ENCODE assay signal across 21 cellular contexts in the genomic region with DNA sequence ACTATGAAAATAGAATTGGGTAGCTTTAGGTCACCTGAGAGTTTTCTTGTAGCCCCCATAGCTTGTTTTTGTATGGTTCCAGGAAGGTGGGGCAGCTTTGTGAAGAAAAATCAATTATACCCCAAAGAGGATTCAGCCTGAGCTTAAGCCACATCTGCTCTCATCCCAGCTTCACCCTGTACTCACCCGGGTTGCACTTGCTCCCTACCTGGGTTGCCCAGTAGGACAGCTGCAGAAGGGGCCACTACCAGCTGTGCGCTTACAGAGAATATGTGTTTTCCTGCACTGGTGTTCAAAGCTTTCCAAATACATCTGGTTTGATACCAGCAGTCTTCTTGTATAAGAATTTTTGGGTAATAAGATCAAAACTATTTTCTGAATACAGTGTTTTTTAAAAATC. TPM values are rescaled to one million over a fixed set of nuclear protein-coding genes. Genes with fewer than 3 reads are reported as not detected.
A peak's percentile ranks its signal among the peaks of the same experiment; 100 is the strongest.
DNase-seq lines count a peak whose midpoint lies in the region; ATAC-seq lines count a peak whose summit lies in the region.
"Had no signal": no experiment of that assay in that cellular context is flagged by ENCODE, and none has a peak within 500 bp of the region (broad histone marks: within the 10 kb centered on the region; RNA-seq: fewer than 3 reads in every experiment).

No MANE protein-coding gene starts in this region.

- no peak overlapping the region for H3K27ac ChIP-seq in SJCRH30
- H3K27ac ChIP-seq: 22Rv1; BLaER1 treated with 17β-estradiol and CSF1 and Interleukin-3, amounts not matched to agents 10 nM and 100 nM had no signal

- 0 out of 2 replicates have a peak, but pooled peaks cover 3% of the 10 kb centered on the region for H3K9me3 ChIP-seq in SJCRH30 (replicated peaks)
- H3K9me3 ChIP-seq: BLaER1 treated with 17β-estradiol and CSF1 and Interleukin-3, amounts not matched to agents 10 nM and 100 nM had no signal

- H3K4me3 Mint-ChIP-seq in naive thymus-derived CD8-positive, alpha-beta T cell = peak overlapping the region in 6 of 10 donors; percentile 24 to 55 (median 44)

- no peak overlapping the region for H3K27ac Mint-ChIP-seq in naive thymus-derived CD8-positive, alpha-beta T cell

- no peaks in the 10 kb centered on the region; the same call in 1 of the 2 replicates for H3K36me3 ChIP-seq in SJCRH30

- peaks cover 0 to 3% (median 0%) of the 10 kb centered on the region in 9 donors for H3K9me3 Mint-ChIP-seq in naive thymus-derived CD8-positive, alpha-beta T cell

- H3K27me3 Mint-ChIP-seq in naive thymus-derived CD8-positive, alpha-beta T cell = no peaks in the 10 kb centered on the region

- DNase-seq in DMS 273 (lab: John Stamatoyannopoulos, UW; ENCODE audit: unreplicated experiment) (peak; percentile 17), DMS 273 treated with DMSO at 0.1 percent for 48 hours (lab: John Stamatoyannopoulos, UW) (no peak), D341Med (ENCODE audit: low spot score) (peak; percentile 75), SJCRH30 (peak; percentile 48 to 71), NCI-H146 treated with DMSO at 0.1 percent for 48 hours (lab: John Stamatoyannopoulos, UW; ENCODE audit: unreplicated experiment) (no peak), hippocampal formation (lab: John Stamatoyannopoulos, UW) (no peak), germinal center (ENCODE audit: low spot score) (no peak)
- DNase-seq in naive thymus-derived CD8-positive, alpha-beta T cell = no peak
- DNase-seq: ACHN; DMS79; Karpas-422; MV-4-11; NCI-H1105 treated with DMSO at 0.1 percent for 48 hours; NCI-H1694; NCI-H2081; NCI-H2171 treated with DMSO at 0.1 percent for 48 hours; NCI-H446; NK-92 treated with Interleukin-12 subunit alpha and Interleukin-12 subunit beta, amount 100 ng/mL, for 24 hours; SIG-M5 had no signal

- H3K27me3 ChIP-seq in SJCRH30 = no peaks in the 10 kb centered on the region

- peaks cover 21 to 50% (median 47%) of the 10 kb centered on the region in 4 donors for H3K4me1 Mint-ChIP-seq in naive thymus-derived CD8-positive, alpha-beta T cell

- peaks cover 24% of the 10 kb centered on the region for H3K4me1 ChIP-seq in SJCRH30

- POLR2A ChIA-PET in naive thymus-derived CD8-positive, alpha-beta T cell (lab: Charles Lee) = interaction anchor here (0.6 to 6.9 kb wide), 3 partner anchors 9 to 64 kb away, joined by 3 to 365 read pairs (median 70); no protein-coding TSS in a partner anchor

- peaks cover 8 to 17% (median 12%) of the 10 kb centered on the region in 3 donors for H3K36me3 Mint-ChIP-seq in naive thymus-derived CD8-positive, alpha-beta T cell

- no peak for ATAC-seq in naive thymus-derived CD8-positive, alpha-beta T cell

- no peak overlapping the region for H3K4me3 ChIP-seq in SJCRH30
- H3K4me3 ChIP-seq: BLaER1 treated with 17β-estradiol and CSF1 and Interleukin-3, amounts not matched to agents 10 nM and 100 nM had no signal

RNA-seq across cellular contexts. Expression of a gene that starts 3.0 kb away (rescaled TPM):
- 167 and 195 TPM in 2 replicates for total RNA-seq in SJCRH30 (2014; rRNA removed; shearing (Covaris generic))
- 100 to 1,000 TPM; 323 to 343 TPM for total RNA-seq in naive thymus-derived CD8-positive, alpha-beta T cell
- 100 to 1,000 TPM; 255 to 308 (median 264) TPM for polyA plus RNA-seq in naive thymus-derived CD8-positive, alpha-beta T cell

Comparison
In these comparisons a context has a peak if more than half of its experiments do, and no peak if none do; other contexts are left out.
1. DNase-seq: peak in DMS 273 (single experiment), D341Med (single experiment) and SJCRH30 (2 of 2); none in DMS 273 treated with DMSO at 0.1 percent for 48 hours (single experiment), naive thymus-derived CD8-positive, alpha-beta T cell (0 of 10), NCI-H146 treated with DMSO at 0.1 percent for 48 hours (single experiment), hippocampal formation (0 of 2) and germinal center (single experiment).